In the genomic region with DNA sequence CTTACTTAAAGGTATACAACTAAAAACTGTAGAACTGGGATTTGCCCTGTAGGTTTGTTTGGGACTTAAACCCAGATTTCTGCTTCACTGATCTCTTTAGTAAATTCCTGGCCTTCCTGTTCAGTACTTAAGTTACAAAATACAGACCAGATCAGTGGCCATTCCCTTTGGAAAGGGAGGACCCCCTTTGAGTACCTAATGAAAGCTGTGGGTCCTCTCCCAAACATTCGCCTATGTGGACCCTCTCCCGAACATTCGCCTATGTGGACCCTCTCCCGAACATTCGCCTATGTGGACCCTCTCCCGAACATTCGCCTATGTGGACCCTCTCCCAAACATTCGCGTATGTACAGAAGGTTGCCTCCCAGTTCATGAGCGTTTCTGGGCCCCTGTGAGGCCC, we compare ENCODE assay signal across 17 cellular contexts. TPM values are rescaled to one million over a fixed set of nuclear protein-coding genes. Genes with fewer than 3 reads are reported as not detected.
A peak's percentile ranks its signal among the peaks of the same experiment; 100 is the strongest.
DNase-seq lines count a peak whose midpoint lies in the region; ATAC-seq and TF ChIP-seq lines count a peak whose summit lies in the region.
"Had no signal": no experiment of that assay in that cellular context is flagged by ENCODE, and none has a peak within 500 bp of the region (broad histone marks: within the 10 kb centered on the region; RNA-seq: fewer than 3 reads in every experiment).

No MANE protein-coding gene starts in this region.

- H3K4me3 ChIP-seq in adipocyte (ENCODE audit: low read length), result peak overlapping the region; percentile 68
- H3K4me3 ChIP-seq in subcutaneous abdominal adipose tissue (ENCODE audit: low read depth in 1 of 5, low read length in 5 of 5), result no peak overlapping the region
- H3K4me3 ChIP-seq: PC-9 had no signal

- H3K27ac Mint-ChIP-seq in activated naive CD8-positive, alpha-beta T cell treated with anti-CD3 and anti-CD28 coated beads, Interleukin-2, amount 10 ng/mL, durations not matched to agents 7 days and 5 days, result peak overlapping the region; percentile 91
- no peak overlapping the region for H3K27ac Mint-ChIP-seq in activated naive CD8-positive, alpha-beta T cell treated with anti-CD3 and anti-CD28 coated beads, Interleukin-2, amount 50 U/mL, for 24 hours
- peak overlapping the region in 3 of 10 donors; percentile 25 to 44 (median 37) for H3K27ac Mint-ChIP-seq in naive thymus-derived CD8-positive, alpha-beta T cell
- H3K27ac Mint-ChIP-seq: CD4-positive, CD25-positive, alpha-beta regulatory T cell had no signal

- peaks cover 32% of the 10 kb centered on the region for H3K4me1 Mint-ChIP-seq in activated naive CD8-positive, alpha-beta T cell treated with anti-CD3 and anti-CD28 coated beads, Interleukin-2, amount 10 ng/mL, durations not matched to agents 7 days and 5 days
- peaks cover 19% of the 10 kb centered on the region for H3K4me1 Mint-ChIP-seq in activated naive CD8-positive, alpha-beta T cell treated with anti-CD3 and anti-CD28 coated beads, Interleukin-2, amount 50 U/mL, for 24 hours
- H3K4me1 Mint-ChIP-seq in naive thymus-derived CD8-positive, alpha-beta T cell, result peaks cover 11 to 25% (median 15%) of the 10 kb centered on the region in 4 donors

- peak overlapping the region; percentile 84 for H3K4me3 Mint-ChIP-seq in activated naive CD8-positive, alpha-beta T cell treated with anti-CD3 and anti-CD28 coated beads, Interleukin-2, amount 10 ng/mL, durations not matched to agents 7 days and 5 days
- H3K4me3 Mint-ChIP-seq in activated naive CD8-positive, alpha-beta T cell treated with anti-CD3 and anti-CD28 coated beads, Interleukin-2, amount 50 U/mL, for 24 hours, result no peak overlapping the region
- no peak overlapping the region for H3K4me3 Mint-ChIP-seq in naive thymus-derived CD8-positive, alpha-beta T cell

- H3K9me3 Mint-ChIP-seq in activated naive CD8-positive, alpha-beta T cell treated with anti-CD3 and anti-CD28 coated beads, Interleukin-2, amount 10 ng/mL, durations not matched to agents 7 days and 5 days, result no peaks in the 10 kb centered on the region
- no peaks in the 10 kb centered on the region for H3K9me3 Mint-ChIP-seq in activated naive CD8-positive, alpha-beta T cell treated with anti-CD3 and anti-CD28 coated beads, Interleukin-2, amount 50 U/mL, for 24 hours
- H3K9me3 Mint-ChIP-seq in naive thymus-derived CD8-positive, alpha-beta T cell, result no peaks in the 10 kb centered on the region

- H3K9me3 ChIP-seq in adipocyte (ENCODE audit: control insufficient read depth, low read length) (no peaks in the 10 kb centered on the region), subcutaneous abdominal adipose tissue (ENCODE audit: control insufficient read depth in 5 of 5, low read length in 5 of 5) (no peaks in the 10 kb centered on the region)

- no peak for TF ChIP-seq CTCF in RWPE1 (conservative IDR thresholded peaks at IDR 0.05; ENCODE audit: low read depth)

- no peaks in the 10 kb centered on the region for H3K27me3 Mint-ChIP-seq in activated naive CD8-positive, alpha-beta T cell treated with anti-CD3 and anti-CD28 coated beads, Interleukin-2, amount 10 ng/mL, durations not matched to agents 7 days and 5 days
- H3K27me3 Mint-ChIP-seq in activated naive CD8-positive, alpha-beta T cell treated with anti-CD3 and anti-CD28 coated beads, Interleukin-2, amount 50 U/mL, for 24 hours, result no peaks in the 10 kb centered on the region
- no peaks in the 10 kb centered on the region for H3K27me3 Mint-ChIP-seq in naive thymus-derived CD8-positive, alpha-beta T cell
- H3K27me3 Mint-ChIP-seq: CD4-positive, CD25-positive, alpha-beta regulatory T cell had no signal

- ATAC-seq in activated naive CD8-positive, alpha-beta T cell treated with anti-CD3 and anti-CD28 coated beads, Interleukin-2, amount 10 ng/mL, durations not matched to agents 7 days and 5 days (ENCODE audit: low read depth), result no peak
- ATAC-seq in activated naive CD8-positive, alpha-beta T cell treated with anti-CD3 and anti-CD28 coated beads, Interleukin-2, amount 50 U/mL, for 24 hours, result no peak
- ATAC-seq in GM21360 (IDR thresholded peaks at IDR 0.05; ENCODE audit: unreplicated experiment), result no peak
- no peak for ATAC-seq in naive thymus-derived CD8-positive, alpha-beta T cell

- no peak overlapping the region for H3K9ac ChIP-seq in adipocyte (ENCODE audit: low read length)
- H3K9ac ChIP-seq in subcutaneous abdominal adipose tissue (ENCODE audit: low read length in 5 of 5), result no peak overlapping the region

- DNase-seq in activated naive CD8-positive, alpha-beta T cell treated with anti-CD3 and anti-CD28 coated beads, Interleukin-2, amount 10 ng/mL, durations not matched to agents 7 days and 5 days, result no peak
- no peak for DNase-seq in activated naive CD8-positive, alpha-beta T cell treated with anti-CD3 and anti-CD28 coated beads, Interleukin-2, amount 50 U/mL, for 24 hours
- DNase-seq in RWPE1 (ENCODE audit: low spot score) (no peak), adipocyte (ENCODE audit: low read depth) (no peak)
- no peak for DNase-seq in naive thymus-derived CD8-positive, alpha-beta T cell
- DNase-seq: CD4-positive, CD25-positive, alpha-beta regulatory T cell; IMR-90; MV-4-11; NCI-H1694; NCI-H2081; NCI-H2171; NCI-H345; NCI-H524; PC-9; RPMI8226 had no signal

- H3K27ac ChIP-seq in RWPE1 (peak overlapping the region; percentile 99), subcutaneous abdominal adipose tissue (ENCODE audit: low read depth, low read length) (peak overlapping the region; percentile 54)
- H3K27ac ChIP-seq: PC-9 had no signal

- H3K36me3 Mint-ChIP-seq in activated naive CD8-positive, alpha-beta T cell treated with anti-CD3 and anti-CD28 coated beads, Interleukin-2, amount 10 ng/mL, durations not matched to agents 7 days and 5 days, result peaks cover 30% of the 10 kb centered on the region
- H3K36me3 Mint-ChIP-seq in activated naive CD8-positive, alpha-beta T cell treated with anti-CD3 and anti-CD28 coated beads, Interleukin-2, amount 50 U/mL, for 24 hours (ENCODE audit: low read depth), result peaks cover 39% of the 10 kb centered on the region
- H3K36me3 Mint-ChIP-seq in naive thymus-derived CD8-positive, alpha-beta T cell, result peaks cover 0 to 58% (median 30%) of the 10 kb centered on the region in 3 donors

- CTCF ChIA-PET in RWPE1 (lab: Yijun Ruan, JAX), result no interaction called here

- POLR2A ChIA-PET in activated naive CD8-positive, alpha-beta T cell treated with anti-CD3 and anti-CD28 coated beads, Interleukin-2, amount 10 ng/mL, durations not matched to agents 7 days and 5 days (lab: Charles Lee), result interaction anchor here (1.2 kb wide), 1 partner anchor 23 kb away, joined by 3 read pairs; no protein-coding TSS in a partner anchor
- POLR2A ChIA-PET in RWPE1 (lab: Yijun Ruan, JAX; ENCODE audit: low non-redundant PET), result no interaction called here
- POLR2A ChIA-PET in naive thymus-derived CD8-positive, alpha-beta T cell (lab: Charles Lee), result no interaction called here

- H3K36me3 ChIP-seq in adipocyte (ENCODE audit: control insufficient read depth, insufficient read depth, low read length, severe bottlenecking), result peaks cover 34% of the 10 kb centered on the region
- peaks cover 0 to 42% (median 23%) of the 10 kb centered on the region in 5 donors for H3K36me3 ChIP-seq in subcutaneous abdominal adipose tissue (ENCODE audit: control insufficient read depth in 5 of 5, insufficient read depth in 5 of 5, low read length in 5 of 5)

- H3K27me3 ChIP-seq in adipocyte (replicated peaks; ENCODE audit: control insufficient read depth, insufficient read depth, low read length) (no peaks in the 10 kb centered on the region), subcutaneous abdominal adipose tissue (ENCODE audit: control insufficient read depth in 5 of 5, insufficient read depth in 4 of 5, low read length in 5 of 5) (no peaks in the 10 kb centered on the region)

- H3K4me1 ChIP-seq in adipocyte (ENCODE audit: control insufficient read depth, insufficient read depth, low read length), result peaks cover 22% of the 10 kb centered on the region
- H3K4me1 ChIP-seq in subcutaneous abdominal adipose tissue (ENCODE audit: control insufficient read depth in 5 of 5, insufficient read depth in 5 of 5, low read length in 5 of 5), result peaks cover 5 to 31% (median 29%) of the 10 kb centered on the region in 5 donors

RNA-seq across cellular contexts. Expression of gene L3MBTL2, which starts 10.3 kb away (rescaled TPM):
- total RNA-seq in activated naive CD8-positive, alpha-beta T cell treated with anti-CD3 and anti-CD28 coated beads, Interleukin-2, amount 10 ng/mL, durations not matched to agents 7 days and 5 days, result 10 to 100 TPM; 37.5 to 38.7 TPM
- total RNA-seq in naive thymus-derived CD8-positive, alpha-beta T cell, result 10 to 100 TPM; 42.2 to 44.2 TPM
- polyA plus RNA-seq in naive thymus-derived CD8-positive, alpha-beta T cell, result 10 to 100 TPM; 27.5 to 39.9 (median 34.0) TPM

RNA-seq across cellular contexts. Expression of gene CHADL, which starts 25.3 kb away (rescaled TPM):
- under 1 TPM; 0.45 to 0.83 TPM for total RNA-seq in activated naive CD8-positive, alpha-beta T cell treated with anti-CD3 and anti-CD28 coated beads, Interleukin-2, amount 10 ng/mL, durations not matched to agents 7 days and 5 days
- under 1 TPM; 0.83 to 0.85 TPM for total RNA-seq in naive thymus-derived CD8-positive, alpha-beta T cell
- 1 to 10 TPM in 2 of 3 donors, under 1 TPM in 1; 0.49 to 1.7 (median 1.3) TPM for polyA plus RNA-seq in naive thymus-derived CD8-positive, alpha-beta T cell
